9 cellular contexts compared by ENCODE assay signal in the genomic region with DNA sequence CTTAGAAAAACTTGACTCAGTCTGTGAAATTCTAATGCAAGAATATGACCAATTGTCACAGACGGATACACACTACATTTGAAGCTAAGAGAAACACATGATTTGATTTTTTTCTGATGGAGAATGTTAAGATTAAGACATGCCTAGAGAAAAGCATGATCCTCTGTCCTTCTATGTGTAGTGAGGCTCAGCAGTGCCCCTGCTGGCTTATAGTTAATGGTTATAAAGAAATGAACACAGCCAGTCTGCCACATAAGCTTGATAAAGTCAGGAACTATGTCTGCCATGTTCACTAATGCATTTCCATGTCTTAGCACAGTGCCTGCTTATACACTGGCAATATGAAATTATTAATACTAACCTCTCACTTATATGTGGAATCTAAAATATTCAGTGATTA.
DNase-seq lines count a peak whose midpoint lies in the region; FAIRE-seq and TF ChIP-seq lines count a peak whose summit lies in the region.
"Had no signal": no experiment of that assay in that cellular context is flagged by ENCODE, and none has a peak within 500 bp of the region (broad histone marks: within the 10 kb centered on the region; RNA-seq: fewer than 3 reads in every experiment).

No MANE protein-coding gene starts in this region.

- H3K4me1 ChIP-seq in colonic mucosa (no peaks in the 10 kb centered on the region), small intestine (ENCODE audit: control insufficient read depth in 2 of 2, insufficient read depth in 1 of 2, low read depth in 1 of 2, low read length in 1 of 2) (no peaks in the 10 kb centered on the region)

- no peak for FAIRE-seq in small intestine (lab: Jason Lieb, UNC)

- intact Hi-C loops in colonic mucosa (cut with DNase I): loop anchor here (5.0 to 10.0 kb wide), 3 partner anchors 378 to 516 kb away; no protein-coding TSS in a partner anchor

- no peak overlapping the region for H3K4me3 ChIP-seq in colonic mucosa
- no peak overlapping the region for H3K4me3 ChIP-seq in small intestine (ENCODE audit: low read depth in 1 of 2, low read length in 2 of 2)

- H3K9ac ChIP-seq in colonic mucosa (ENCODE audit: low read depth in 2 of 2, low read length in 2 of 2): no peak overlapping the region

- H3K27me3 ChIP-seq in colonic mucosa (no peaks in the 10 kb centered on the region), small intestine (ENCODE audit: control insufficient read depth in 2 of 2, insufficient read depth in 2 of 2, low read length in 2 of 2) (no peaks in the 10 kb centered on the region)

- peak; percentile 30 for DNase-seq in SIG-M5 treated with dmso at 0.1 percent for 504 hours (lab: John Stamatoyannopoulos, UW; ENCODE audit: unreplicated experiment)
- DNase-seq in SIG-M5 (lab: John Stamatoyannopoulos, UW): no peak
- peak; percentile 37 for DNase-seq in NCI-H1694 treated with DMSO at 0.1 percent for 48 hours (lab: John Stamatoyannopoulos, UW)
- no peak for DNase-seq in colonic mucosa
- peak; percentile 33 for DNase-seq in small intestine
- DNase-seq in GM20000 (ENCODE audit: low spot score): no peak
- DNase-seq in C1 segment of cervical spinal cord (lab: John Stamatoyannopoulos, UW): no peak
- DNase-seq in middle frontal gyrus (ENCODE audit: extremely low spot score, low spot score): no peak

- TF ChIP-seq CTCF in colonic mucosa (IDR thresholded peaks at IDR 0.05): peak; percentile 17
- no peak for TF ChIP-seq CTCF in GM20000 (IDR thresholded peaks at IDR 0.05; ENCODE audit: extremely low read depth, missing control alignments)

- H3K36me3 ChIP-seq in colonic mucosa: no peaks in the 10 kb centered on the region
- H3K36me3 ChIP-seq in small intestine (ENCODE audit: control insufficient read depth in 2 of 2, insufficient read depth in 2 of 2, low read length in 2 of 2): no peaks in the 10 kb centered on the region

- H3K9me3 ChIP-seq in colonic mucosa: no peaks in the 10 kb centered on the region
- no peaks in the 10 kb centered on the region for H3K9me3 ChIP-seq in small intestine (ENCODE audit: control insufficient read depth, low read depth)

- H3K27ac ChIP-seq in colonic mucosa (no peak overlapping the region), small intestine (ENCODE audit: low read depth in 1 of 2, low read length in 1 of 2) (no peak overlapping the region)
- H3K27ac ChIP-seq: epithelial cell of prostate had no signal

- WGBS in small intestine, 3 donors: 87 to 97% (median 94%) methylated on average over 1 of the region's 1 CpG

Comparison
In these comparisons a context has a peak if more than half of its experiments do, and no peak if none do; other contexts are left out.
1. DNase-seq: peak in SIG-M5 treated with dmso at 0.1 percent for 504 hours (single experiment), NCI-H1694 treated with DMSO at 0.1 percent for 48 hours (single experiment) and small intestine (single experiment); none in SIG-M5 (single experiment), colonic mucosa (single experiment), GM20000 (single experiment), C1 segment of cervical spinal cord (0 of 14) and middle frontal gyrus (single experiment).